ENCODE assay signal across 8 cellular contexts in the genomic region with DNA sequence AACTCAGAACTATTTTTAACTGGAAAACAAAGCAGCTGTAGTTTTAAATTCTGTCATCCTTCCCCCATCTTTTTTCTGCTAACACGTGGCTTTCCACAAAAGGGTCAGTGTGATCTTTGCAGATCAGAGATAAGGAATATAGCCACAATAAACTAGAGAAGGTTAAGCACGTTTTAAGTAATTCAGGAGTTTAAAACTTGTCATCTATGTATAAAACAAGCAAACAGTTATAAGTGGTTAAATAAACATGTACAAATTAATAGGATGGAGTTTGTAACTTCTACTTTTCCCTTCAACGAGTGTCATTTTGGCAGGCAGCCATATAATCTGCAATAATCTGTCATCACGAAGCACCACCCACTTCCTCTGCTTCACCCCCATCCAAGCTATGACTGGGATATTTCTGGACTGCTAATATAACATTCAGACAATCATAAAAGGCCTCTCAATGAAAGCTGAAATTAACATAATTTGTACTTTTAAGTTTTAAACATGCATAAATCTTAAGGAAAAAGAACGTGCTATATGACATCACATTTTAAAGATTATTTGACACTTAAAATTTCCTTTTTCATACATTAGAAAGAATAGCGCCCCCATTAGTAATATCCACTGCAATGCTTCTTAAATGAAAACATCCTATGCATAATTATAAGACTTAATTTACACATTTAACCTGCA. TPM values are rescaled to one million over a fixed set of nuclear protein-coding genes. Genes with fewer than 3 reads are reported as not detected.
DNase-seq lines count a peak whose midpoint lies in the region; ATAC-seq and TF ChIP-seq lines count a peak whose summit lies in the region.

No MANE protein-coding gene starts in this region.

- TF ChIP-seq EP300 in gastroesophageal sphincter (IDR thresholded peaks at IDR 0.05) = no peak

- H3K4me1 ChIP-seq in gastroesophageal sphincter = peaks cover 3 to 26% (median 3%) of the 10 kb centered on the region in 3 donors

- peak; percentile 59 for ATAC-seq in GM21825 (IDR thresholded peaks at IDR 0.05; ENCODE audit: unreplicated experiment)
- peak; percentile 65 for ATAC-seq in gastroesophageal sphincter

- no peak for TF ChIP-seq POLR2A in gastroesophageal sphincter (IDR thresholded peaks at IDR 0.05)

- H3K27me3 ChIP-seq in gastroesophageal sphincter = no peaks in the 10 kb centered on the region

- no peaks in the 10 kb centered on the region for H3K36me3 ChIP-seq in gastroesophageal sphincter

- TF ChIP-seq CTCF in GM12865 (IDR thresholded peaks at IDR 0.05; ENCODE audit: insufficient read depth, low read depth, low read length, missing control alignments) = peak; percentile 25
- TF ChIP-seq CTCF in gastroesophageal sphincter (IDR thresholded peaks at IDR 0.05) = peak in 1 of 4 experiments; percentile 10

- peak overlapping the region in 3 of 4 donors; percentile 62 to 77 (median 76) for H3K27ac ChIP-seq in gastroesophageal sphincter
- peak overlapping the region in 15 of 21 experiments; percentile 24 to 74 (median 65) for H3K27ac ChIP-seq in skin epidermis

- H3K4me3 ChIP-seq in GM12865 (ENCODE audit: low read depth, low read length) = peak overlapping the region; percentile 91
- no peak overlapping the region for H3K4me3 ChIP-seq in gastroesophageal sphincter
- no peak overlapping the region for H3K4me3 ChIP-seq in skin epidermis

- no peaks in the 10 kb centered on the region for H3K9me3 ChIP-seq in gastroesophageal sphincter

- DNase-seq in GM12865 (ENCODE audit: low read depth) (peak; percentile 86), NCI-H2227 (lab: John Stamatoyannopoulos, UW; ENCODE audit: unreplicated experiment) (peak; percentile 20), HuH-7 (ENCODE audit: low spot score) (no peak), middle frontal gyrus (ENCODE audit: extremely low spot score, low spot score) (no peak)
- peak; percentile 29 to 48 for DNase-seq in activated T-cell treated with anti-CD3 and anti-CD28 coated beads, Interleukin-2, amount 50 U/mL, for 48 hours

- 23 to 25% methylated on average over 6 of the region's 6 CpGs for WGBS in gastroesophageal sphincter (ENCODE audit: low coverage in 1 of 2), 2 donors

RNA-seq across cellular contexts. Expression of gene TAOK3, which starts 15.2 kb away (rescaled TPM):
- total RNA-seq in gastroesophageal sphincter = 10 to 100 TPM; 26.9 to 55.0 (median 36.7) TPM

RNA-seq across cellular contexts. Expression of gene SUDS3, which starts 18.9 kb away (rescaled TPM):
- 10 to 100 TPM; 57.2 to 65.5 (median 61.5) TPM for total RNA-seq in gastroesophageal sphincter

Comparison
In these comparisons a context has a peak if more than half of its experiments do, and no peak if none do; other contexts are left out.
1. DNase-seq: peak in GM12865 (single experiment), NCI-H2227 (single experiment) and activated T-cell treated with anti-CD3 and anti-CD28 coated beads, Interleukin-2, amount 50 U/mL, for 48 hours (2 of 2); none in HuH-7 (single experiment) and middle frontal gyrus (single experiment).